Comparison of ENCODE assay signal across 8 cellular contexts in the genomic region with DNA sequence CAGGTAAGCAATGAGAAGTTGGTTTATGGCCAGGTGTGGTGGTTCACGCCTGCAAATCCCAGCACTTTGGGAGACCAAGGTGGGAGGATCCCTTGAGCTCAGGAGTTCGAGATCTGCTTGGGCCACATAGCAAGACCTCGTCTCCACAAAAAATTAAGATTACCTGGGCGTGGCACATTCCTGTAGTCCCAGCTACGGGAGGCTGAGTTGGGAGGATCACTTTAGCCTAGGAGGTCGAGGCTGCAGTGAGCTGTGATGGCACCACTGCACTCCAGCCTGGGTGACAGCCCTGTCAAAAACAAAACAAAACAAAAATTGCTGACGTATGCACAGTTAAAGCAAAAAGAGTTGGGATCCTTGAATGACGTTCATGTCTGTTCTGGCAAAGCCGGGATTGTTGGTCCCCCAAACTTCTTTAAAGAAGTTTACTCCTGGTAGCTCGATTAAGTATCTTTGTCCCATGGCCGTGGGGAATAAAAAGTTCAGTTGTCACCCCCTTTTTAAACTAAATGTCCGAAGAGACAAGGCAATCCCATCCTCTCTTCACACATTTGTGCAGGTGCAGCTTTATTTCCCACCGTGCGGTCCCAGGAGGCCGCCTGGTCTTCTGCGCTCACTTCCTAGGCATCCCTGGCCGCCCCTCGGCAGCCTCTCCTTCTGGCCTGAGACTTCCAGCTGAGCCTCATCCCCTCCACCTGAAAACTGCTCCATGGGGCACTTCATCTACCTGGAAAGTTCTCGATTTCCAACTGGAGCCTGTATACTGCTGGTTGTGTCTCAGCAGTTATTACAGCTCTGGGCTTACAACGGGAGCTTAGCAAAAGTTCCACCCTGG. TPM values are rescaled to one million over a fixed set of nuclear protein-coding genes. Genes with fewer than 3 reads are reported as not detected.
DNase-seq lines count a peak whose midpoint lies in the region; ATAC-seq lines count a peak whose summit lies in the region.

No MANE protein-coding gene starts in this region.

- CTCF ChIA-PET in activated CD4-positive, alpha-beta T cell treated with anti-CD3 and anti-CD28 coated beads for 36 hours (lab: Charles Lee) = no interaction called here

- H3K4me3 Mint-ChIP-seq in activated CD4-positive, alpha-beta T cell treated with anti-CD3 and anti-CD28 coated beads for 36 hours = peak overlapping the region; percentile 97
- peak overlapping the region; percentile 88 for H3K4me3 Mint-ChIP-seq in activated T-helper 1 cell treated with anti-CD3 and anti-CD28 coated beads, Interleukin-12 subunit alpha, Interleukin-12 subunit beta, Interleukin-2, Interleukin-4 antibody, amounts not matched to agents 30 ng/mL and 10 ng/mL and 1 ng/mL, durations not matched to agents 14 hours and 24 hours and 36 hours

- no peaks in the 10 kb centered on the region for H3K27me3 Mint-ChIP-seq in activated CD4-positive, alpha-beta T cell treated with anti-CD3 and anti-CD28 coated beads for 36 hours
- H3K27me3 Mint-ChIP-seq in activated T-helper 1 cell treated with anti-CD3 and anti-CD28 coated beads, Interleukin-12 subunit alpha, Interleukin-12 subunit beta, Interleukin-2, Interleukin-4 antibody, amounts not matched to agents 30 ng/mL and 10 ng/mL and 1 ng/mL, durations not matched to agents 14 hours and 24 hours and 36 hours (ENCODE audit: insufficient read depth) = peaks cover 2% of the 10 kb centered on the region

- DNase-seq in activated CD4-positive, alpha-beta T cell treated with anti-CD3 and anti-CD28 coated beads for 36 hours = peak; percentile 7
- DNase-seq in activated CD4-positive, alpha-beta T cell treated with anti-CD3 and anti-CD28 coated beads, Interleukin-2, amount 50 U/mL, for 1 hour = no peak
- DNase-seq in activated T-helper 1 cell treated with anti-CD3 and anti-CD28 coated beads, Interleukin-12 subunit alpha, Interleukin-12 subunit beta, Interleukin-2, Interleukin-4 antibody, amounts not matched to agents 30 ng/mL and 10 ng/mL and 1 ng/mL, durations not matched to agents 14 hours and 24 hours and 36 hours (ENCODE audit: low spot score) = no peak
- DNase-seq in hepatic stellate cell (ENCODE audit: low spot score) (peak; percentile 32), SW480 (ENCODE audit: low spot score) (no peak), NCI-H2196 (lab: John Stamatoyannopoulos, UW; ENCODE audit: unreplicated experiment) (no peak)

- intact Hi-C loops in activated CD4-positive, alpha-beta T cell treated with anti-CD3 and anti-CD28 coated beads for 36 hours (cut with DNase I, micrococcal nuclease) = no loop called here
- intact Hi-C loops in activated T-helper 1 cell treated with anti-CD3 and anti-CD28 coated beads, Interleukin-12 subunit alpha, Interleukin-12 subunit beta, Interleukin-2, Interleukin-4 antibody, amounts not matched to agents 30 ng/mL and 10 ng/mL and 1 ng/mL, durations not matched to agents 14 hours and 24 hours and 36 hours (cut with micrococcal nuclease) = no loop called here

- POLR2A ChIA-PET in activated CD4-positive, alpha-beta T cell treated with anti-CD3 and anti-CD28 coated beads for 36 hours (lab: Charles Lee) = interaction anchor here (0.6 kb wide), 1 partner anchor 168 kb away, joined by 3 read pairs; no protein-coding TSS in a partner anchor

- no peak for ATAC-seq in activated CD4-positive, alpha-beta T cell treated with anti-CD3 and anti-CD28 coated beads for 36 hours
- ATAC-seq in HG03039 (IDR thresholded peaks at IDR 0.05; ENCODE audit: unreplicated experiment) = peak; percentile 2

- H3K27ac ChIP-seq in skin epidermis = peak overlapping the region; percentile 80 to 98 (median 94)

- H3K27ac Mint-ChIP-seq in activated CD4-positive, alpha-beta T cell treated with anti-CD3 and anti-CD28 coated beads for 36 hours = peak overlapping the region; percentile 80
- H3K27ac Mint-ChIP-seq in activated T-helper 1 cell treated with anti-CD3 and anti-CD28 coated beads, Interleukin-12 subunit alpha, Interleukin-12 subunit beta, Interleukin-2, Interleukin-4 antibody, amounts not matched to agents 30 ng/mL and 10 ng/mL and 1 ng/mL, durations not matched to agents 14 hours and 24 hours and 36 hours = peak overlapping the region; percentile 55

- peak overlapping the region; percentile 59 to 97 (median 90) for H3K4me3 ChIP-seq in skin epidermis

- H3K4me1 Mint-ChIP-seq in activated CD4-positive, alpha-beta T cell treated with anti-CD3 and anti-CD28 coated beads for 36 hours = peaks cover 27% of the 10 kb centered on the region
- peaks cover 32% of the 10 kb centered on the region for H3K4me1 Mint-ChIP-seq in activated T-helper 1 cell treated with anti-CD3 and anti-CD28 coated beads, Interleukin-12 subunit alpha, Interleukin-12 subunit beta, Interleukin-2, Interleukin-4 antibody, amounts not matched to agents 30 ng/mL and 10 ng/mL and 1 ng/mL, durations not matched to agents 14 hours and 24 hours and 36 hours (ENCODE audit: low read depth)

- peaks cover 4% of the 10 kb centered on the region for H3K36me3 Mint-ChIP-seq in activated CD4-positive, alpha-beta T cell treated with anti-CD3 and anti-CD28 coated beads for 36 hours (ENCODE audit: low read depth)
- H3K36me3 Mint-ChIP-seq in activated T-helper 1 cell treated with anti-CD3 and anti-CD28 coated beads, Interleukin-12 subunit alpha, Interleukin-12 subunit beta, Interleukin-2, Interleukin-4 antibody, amounts not matched to agents 30 ng/mL and 10 ng/mL and 1 ng/mL, durations not matched to agents 14 hours and 24 hours and 36 hours (ENCODE audit: low read depth) = peaks cover 7% of the 10 kb centered on the region

- H3K9me3 Mint-ChIP-seq in activated CD4-positive, alpha-beta T cell treated with anti-CD3 and anti-CD28 coated beads for 36 hours (ENCODE audit: low read depth) = no peaks in the 10 kb centered on the region
- no peaks in the 10 kb centered on the region for H3K9me3 Mint-ChIP-seq in activated T-helper 1 cell treated with anti-CD3 and anti-CD28 coated beads, Interleukin-12 subunit alpha, Interleukin-12 subunit beta, Interleukin-2, Interleukin-4 antibody, amounts not matched to agents 30 ng/mL and 10 ng/mL and 1 ng/mL, durations not matched to agents 14 hours and 24 hours and 36 hours

RNA-seq across cellular contexts. Expression of a gene that starts 0.8 kb away (rescaled TPM):
- total RNA-seq in activated CD4-positive, alpha-beta T cell treated with anti-CD3 and anti-CD28 coated beads for 36 hours = 10 to 100 TPM in 1 of 2 experiments, 1 to 10 TPM in 1; 9.4 to 10.8 TPM
- total RNA-seq in activated T-helper 1 cell treated with anti-CD3 and anti-CD28 coated beads, Interleukin-12 subunit alpha, Interleukin-12 subunit beta, Interleukin-2, Interleukin-4 antibody, amounts not matched to agents 30 ng/mL and 10 ng/mL and 1 ng/mL, durations not matched to agents 14 hours and 24 hours and 36 hours = 19.6 and 20.2 TPM in 2 replicates

Comparison
In these comparisons a context has a peak if more than half of its experiments do, and no peak if none do; other contexts are left out.
1. DNase-seq: peak in activated CD4-positive, alpha-beta T cell treated with anti-CD3 and anti-CD28 coated beads for 36 hours (single experiment) and hepatic stellate cell (single experiment); none in activated CD4-positive, alpha-beta T cell treated with anti-CD3 and anti-CD28 coated beads, Interleukin-2, amount 50 U/mL, for 1 hour (single experiment), activated T-helper 1 cell treated with anti-CD3 and anti-CD28 coated beads, Interleukin-12 subunit alpha, Interleukin-12 subunit beta, Interleukin-2, Interleukin-4 antibody, amounts not matched to agents 30 ng/mL and 10 ng/mL and 1 ng/mL, durations not matched to agents 14 hours and 24 hours and 36 hours (single experiment), SW480 (single experiment) and NCI-H2196 (single experiment).